In genomic region chr10:57823398-57823797, GRCh38 we compare ENCODE assay signal across 25 cellular contexts.
A peak's percentile ranks its signal among the peaks of the same experiment; 100 is the strongest.
DNase-seq lines count a peak whose midpoint lies in the region; ATAC-seq, FAIRE-seq and TF ChIP-seq lines count a peak whose summit lies in the region.
"Had no signal": no experiment of that assay in that cellular context is flagged by ENCODE, and none has a peak within 500 bp of the region (broad histone marks: within the 10 kb centered on the region; RNA-seq: fewer than 3 reads in every experiment).

No MANE protein-coding gene starts in this region.

- ATAC-seq in HepG2 (no peak), left colon (peak; percentile 31), right lobe of liver (peak; percentile 88 to 98 (median 94)), psoas muscle (no peak)
- ATAC-seq: A549; CD8-positive, alpha-beta T cell; GM12878 had no signal

- WGBS in liver, result 40% methylated on average over 2 of the region's 2 CpGs
- WGBS in HepG2 (ENCODE audit: low lambda C conversion rate), result 0% methylated on average over 2 of the region's 2 CpGs
- WGBS in right lobe of liver (ENCODE audit: insufficient coverage, low coverage, low lambda C conversion rate, missing lambda C conversion rate), result 27% methylated on average over 2 of the region's 2 CpGs
- WGBS in psoas muscle, 3 donors, result 55 to 70% (median 65%) methylated on average over 2 of the region's 2 CpGs

- DNase-seq in HepG2 (ENCODE audit: low spot score), result no peak
- peak; percentile 83 for DNase-seq in LNCaP clone FGC (ENCODE audit: low read depth)
- no peak for DNase-seq in left colon
- DNase-seq in right lobe of liver, result no peak
- DNase-seq in psoas muscle, result no peak
- no peak for DNase-seq in DMS79 (lab: John Stamatoyannopoulos, UW)
- no peak for DNase-seq in NCI-H2029 (lab: John Stamatoyannopoulos, UW)
- DNase-seq: AML-193; BE2C; C1 segment of cervical spinal cord; Caco-2; Calu3; CD4-positive, alpha-beta T cell; CD8-positive, alpha-beta T cell; DND-41; EL; GDM1 had no signal

- no peaks in the 10 kb centered on the region for H4K20me1 ChIP-seq in HepG2 (ENCODE audit: insufficient read depth, low read length)
- H4K20me1 ChIP-seq: BLaER1 had no signal

- H3K36me3 ChIP-seq in liver (ENCODE audit: control insufficient read depth in 4 of 4, insufficient read depth in 3 of 4, low read depth in 1 of 4, low read length in 3 of 4) (no peaks in the 10 kb centered on the region), HepG2 (replicated peaks in 1 of 2; ENCODE audit: control insufficient read depth in 1 of 2, insufficient read depth in 2 of 2, low read length in 2 of 2) (no peaks in the 10 kb centered on the region), right lobe of liver (no peaks in the 10 kb centered on the region), psoas muscle (ENCODE audit: insufficient read depth in 1 of 2, low read depth in 1 of 2) (no peaks in the 10 kb centered on the region)
- H3K36me3 ChIP-seq: BE2C, BLaER1 had no signal

- CTCF ChIA-PET in HepG2 (lab: Yijun Ruan, JAX; ENCODE audit: low intra/inter-chr PET ratio, low total read pairs), result no interaction called here

- TF ChIP-seq RAD21 in liver (IDR thresholded peaks at IDR 0.05) (peak in 1 of 2 donors; percentile 39), HepG2 (CRISPR knock-in tag; IDR thresholded peaks at IDR 0.05) (no peak)

- H3K27me3 ChIP-seq in liver (ENCODE audit: control insufficient read depth in 4 of 4, insufficient read depth in 4 of 4, low read length in 3 of 4) (no peaks in the 10 kb centered on the region), HepG2 (ENCODE audit: control insufficient read depth in 1 of 2, insufficient read depth in 2 of 2, low read length in 2 of 2) (no peaks in the 10 kb centered on the region; a peak in 1 of 5 replicates), right lobe of liver (no peaks in the 10 kb centered on the region), psoas muscle (ENCODE audit: insufficient read depth in 3 of 3, low read length in 2 of 3) (no peaks in the 10 kb centered on the region)
- H3K27me3 ChIP-seq: BE2C, BLaER1 had no signal

- no TSS peak for BruUV-seq in HepG2 (replicated peaks; lab: Mats Ljungman, UMichigan)

- no peak overlapping the region for H2AFZ ChIP-seq in HepG2 (ENCODE audit: low read length)

- H3K4me1 ChIP-seq in liver (ENCODE audit: control insufficient read depth in 4 of 4, insufficient read depth in 4 of 4, low read length in 3 of 4), result peaks cover 0 to 9% (median 4%) of the 10 kb centered on the region in 4 donors
- H3K4me1 ChIP-seq in HepG2 (ENCODE audit: insufficient read depth, low read length), result no peaks in the 10 kb centered on the region
- peaks cover 0 to 8% (median 0%) of the 10 kb centered on the region in 4 donors for H3K4me1 ChIP-seq in right lobe of liver
- H3K4me1 ChIP-seq in psoas muscle, result no peaks in the 10 kb centered on the region
- H3K4me1 ChIP-seq: A549, BE2C, BLaER1, Caco-2 had no signal

- H3K4me3 ChIP-seq in liver (ENCODE audit: low read depth in 1 of 3, low read length in 3 of 3) (no peak overlapping the region), HepG2 (replicated peaks in 1 of 3; ENCODE audit: insufficient read depth in 1 of 3, low read depth in 2 of 3, low read length in 3 of 3) (no peak overlapping the region), LNCaP clone FGC (ENCODE audit: low read depth, low read length) (no peak overlapping the region), right lobe of liver (no peak overlapping the region), psoas muscle (no peak overlapping the region)
- H3K4me3 ChIP-seq: A549, BLaER1, GM12878 had no signal

- intact Hi-C loops in HepG2 (cut with micrococcal nuclease; ENCODE audit: unreplicated experiment), result no loop called here
- intact Hi-C loops in left colon (cut with DNase I, micrococcal nuclease), result no loop called here
- intact Hi-C loops in right lobe of liver (cut with DNase I), result no loop called here
- intact Hi-C loops in psoas muscle (cut with DNase I), result no loop called here

- POLR2A ChIA-PET in HepG2 (lab: Yijun Ruan, JAX), result no interaction called here

- H3K9me3 ChIP-seq in liver (ENCODE audit: control insufficient read depth in 4 of 4, low read length in 3 of 4) (no peaks in the 10 kb centered on the region), HepG2 (ENCODE audit: low read length) (no peaks in the 10 kb centered on the region), right lobe of liver (no peaks in the 10 kb centered on the region), psoas muscle (no peaks in the 10 kb centered on the region)
- H3K9me3 ChIP-seq: A549, BE2C, BLaER1, Caco-2 had no signal

- H3K9ac ChIP-seq in liver (ENCODE audit: low read depth in 1 of 2, low read length in 2 of 2) (no peak overlapping the region), HepG2 (ENCODE audit: insufficient read depth, low read depth, low read length) (no peak overlapping the region)
- H3K9ac ChIP-seq: BLaER1 had no signal

- peak overlapping the region in 1 of 2 donors; percentile 21 for H3K27ac ChIP-seq in liver (ENCODE audit: low read depth in 1 of 2, low read length in 2 of 2)
- H3K27ac ChIP-seq in HepG2 (ENCODE audit: extremely low read length, insufficient read depth, low read length), result no peak overlapping the region
- H3K27ac ChIP-seq in right lobe of liver, result peak overlapping the region in 1 of 3 donors; percentile 42
- no peak overlapping the region for H3K27ac ChIP-seq in psoas muscle
- H3K27ac ChIP-seq: 22Rv1, A549, BLaER1 had no signal

- TF ChIP-seq EP300 in HepG2 (IDR thresholded peaks at IDR 0.05; ENCODE audit: low read depth in 2 of 2, low read length in 2 of 2) (no peak), HepG2 (CRISPR knock-in tag; IDR thresholded peaks at IDR 0.05; ENCODE audit: borderline replicate concordance) (no peak)

- H3K4me2 ChIP-seq in HepG2 (ENCODE audit: low read depth, low read length), result no peak overlapping the region
- H3K4me2 ChIP-seq: A549, BLaER1 had no signal

- in situ Hi-C loops in HepG2 (cut with HindIII; ENCODE audit: extremely low pct_ligation_motif_present, low pct_unique_long_range_greater_than_20kb), result no loop called here

- no peak for FAIRE-seq in HepG2 (lab: Jason Lieb, UNC)
- FAIRE-seq: A549, D721Med, GM12878, GM12892, GM18507 had no signal

- TF ChIP-seq CTCF in liver (IDR thresholded peaks at IDR 0.05; ENCODE audit: low read depth, low read length, missing input control) (no peak), HepG2 (CRISPR knock-in tag; IDR thresholded peaks at IDR 0.05) (no peak), LNCaP clone FGC (IDR thresholded peaks at IDR 0.05; ENCODE audit: control insufficient read depth, extremely low read depth, insufficient read depth) (no peak), right lobe of liver (IDR thresholded peaks at IDR 0.05) (no peak), psoas muscle (IDR thresholded peaks at IDR 0.05) (no peak)

- no peaks in the 10 kb centered on the region for H3K79me2 ChIP-seq in HepG2 (ENCODE audit: insufficient read depth, low read length)

- no peak for TF ChIP-seq POLR2A in HepG2 (IDR thresholded peaks at IDR 0.05; ENCODE audit: insufficient read depth in 1 of 2, low read depth in 2 of 2, low read length in 2 of 2)
- TF ChIP-seq POLR2A in right lobe of liver (IDR thresholded peaks at IDR 0.05), result no peak

TF ChIP-seq in liver, 16 proteins besides CTCF, POLR2A, EP300 and RAD21 (continues in another document):
- TF ChIP-seq TAF1 (conservative IDR thresholded peaks at IDR 0.05), result no peak
- peak; percentile 72 for TF ChIP-seq ATF3 (IDR thresholded peaks at IDR 0.05)
- TF ChIP-seq FOXA1 (IDR thresholded peaks at IDR 0.05), result no peak
- peak; percentile 70 for TF ChIP-seq FOXA2 (IDR thresholded peaks at IDR 0.05)
- peak; percentile 16 to 47 for TF ChIP-seq HNF4A (conservative IDR thresholded peaks at IDR 0.05)
- TF ChIP-seq RXRA (IDR thresholded peaks at IDR 0.05), result peak; percentile 16 to 62
- TF ChIP-seq JUND (IDR thresholded peaks at IDR 0.05), result peak in 1 of 2 donors; percentile 57
- TF ChIP-seq EGR1 (IDR thresholded peaks at IDR 0.05; ENCODE audit: low read depth in 2 of 2), result no peak

TF ChIP-seq in HepG2, 621 proteins besides CTCF, POLR2A, EP300 and RAD21:
- TF ChIP-seq FOXA1 (IDR thresholded peaks at IDR 0.05) (no peak), FOXA1 (CRISPR knock-in tag; IDR thresholded peaks at IDR 0.05) (no peak)

Comparison
In these comparisons a context has a peak if more than half of its experiments do, and no peak if none do; other contexts are left out.
1. ATAC-seq: peak in left colon (single experiment) and right lobe of liver (4 of 4); none in HepG2 (single experiment) and psoas muscle (0 of 4).